21 cellular contexts compared by ENCODE assay signal in genomic region chr10:58356756-58357155, GRCh38. TPM values are rescaled to one million over a fixed set of nuclear protein-coding genes. Genes with fewer than 3 reads are reported as not detected.
DNase-seq lines count a peak whose midpoint lies in the region; ATAC-seq and TF ChIP-seq lines count a peak whose summit lies in the region.
"Had no signal": no experiment of that assay in that cellular context is flagged by ENCODE, and none has a peak within 500 bp of the region (broad histone marks: within the 10 kb centered on the region; RNA-seq: fewer than 3 reads in every experiment).

No MANE protein-coding gene starts in this region.

- H3K27me3 ChIP-seq in left ventricle myocardium inferior (ENCODE audit: low read depth) (no peaks in the 10 kb centered on the region), psoas muscle (ENCODE audit: insufficient read depth in 3 of 3, low read length in 2 of 3) (no peaks in the 10 kb centered on the region)
- H3K27me3 ChIP-seq: BE2C had no signal

- H3K4me1 Mint-ChIP-seq in type B pancreatic cell (ENCODE audit: unreplicated experiment), result peaks cover 28% of the 10 kb centered on the region

- ATAC-seq in Right ventricle myocardium inferior (no peak), psoas muscle (no peak), GM21529 (IDR thresholded peaks at IDR 0.05; ENCODE audit: unreplicated experiment) (no peak)
- ATAC-seq: GM12878 had no signal

- DNase-seq in left ventricle myocardium inferior (no peak), Right ventricle myocardium inferior (ENCODE audit: missing footprints) (no peak), fibroblast of pulmonary artery (ENCODE audit: low read depth) (peak; percentile 29), psoas muscle (no peak), type B pancreatic cell (ENCODE audit: extremely low spot score, unreplicated experiment) (no peak), nucleus accumbens (lab: John Stamatoyannopoulos, UW) (no peak), NCI-H2227 treated with DMSO at 0.1 percent for 48 hours (lab: John Stamatoyannopoulos, UW) (no peak)
- DNase-seq: ACHN; BE2C; C1 segment of cervical spinal cord; CD4-positive, CD25-positive, alpha-beta regulatory T cell; CD8-positive, alpha-beta memory T cell; COR-L47; DMS 273 treated with DMSO at 0.1 percent for 48 hours; DMS53; DND-41; EL; GM23248; HCEC 1CT had no signal

- 49 to 50% (median 50%) methylated on average over 2 of the region's 2 CpGs for WGBS in psoas muscle, 3 donors

- H3K36me3 ChIP-seq in left ventricle myocardium inferior (peaks cover 7% of the 10 kb centered on the region), psoas muscle (ENCODE audit: insufficient read depth in 1 of 2, low read depth in 1 of 2) (peaks cover 0 to 6% of the 10 kb centered on the region in 2 donors)
- H3K36me3 ChIP-seq: BE2C had no signal

- H3K27ac ChIP-seq in left ventricle myocardium inferior (replicated peaks) (peak overlapping the region; percentile 55), psoas muscle (peak overlapping the region; percentile 74)
- H3K27ac ChIP-seq: GM23248 had no signal

- H3K4me3 Mint-ChIP-seq in type B pancreatic cell, result no peak overlapping the region
- H3K4me3 Mint-ChIP-seq: CD4-positive, CD25-positive, alpha-beta regulatory T cell; CD8-positive, alpha-beta memory T cell had no signal

- H3K36me3 Mint-ChIP-seq in type B pancreatic cell, result peaks cover 6% of the 10 kb centered on the region
- H3K36me3 Mint-ChIP-seq: CD4-positive, CD25-positive, alpha-beta regulatory T cell had no signal

- no peaks in the 10 kb centered on the region for H3K9me3 Mint-ChIP-seq in type B pancreatic cell
- H3K9me3 Mint-ChIP-seq: CD4-positive, CD25-positive, alpha-beta regulatory T cell; CD8-positive, alpha-beta memory T cell had no signal

- intact Hi-C loops in left ventricle myocardium inferior (cut with micrococcal nuclease), result no loop called here
- intact Hi-C loops in Right ventricle myocardium inferior (cut with DNase I), result no loop called here
- intact Hi-C loops in psoas muscle (cut with DNase I), result no loop called here

- no peak for TF ChIP-seq CTCF in left ventricle myocardium inferior (IDR thresholded peaks at IDR 0.05; ENCODE audit: borderline replicate concordance)
- no peak for TF ChIP-seq CTCF in fibroblast of pulmonary artery (IDR thresholded peaks at IDR 0.05; ENCODE audit: low read length, missing control alignments)
- no peak for TF ChIP-seq CTCF in psoas muscle (IDR thresholded peaks at IDR 0.05)
- no peak for TF ChIP-seq CTCF in type B pancreatic cell (conservative IDR thresholded peaks at IDR 0.05)

- peak overlapping the region; percentile 12 for H3K4me3 ChIP-seq in left ventricle myocardium inferior
- no peak overlapping the region for H3K4me3 ChIP-seq in fibroblast of pulmonary artery (replicated peaks; ENCODE audit: low read depth, low read length)
- H3K4me3 ChIP-seq in psoas muscle, result no peak overlapping the region
- H3K4me3 ChIP-seq: GM12878, GM23248 had no signal

- peak overlapping the region; percentile 5 for H3K27ac Mint-ChIP-seq in type B pancreatic cell
- H3K27ac Mint-ChIP-seq: CD4-positive, CD25-positive, alpha-beta regulatory T cell had no signal

- no peaks in the 10 kb centered on the region for H3K27me3 Mint-ChIP-seq in type B pancreatic cell
- H3K27me3 Mint-ChIP-seq: CD4-positive, CD25-positive, alpha-beta regulatory T cell; CD8-positive, alpha-beta memory T cell had no signal

- H3K9me3 ChIP-seq in left ventricle myocardium inferior (replicated peaks), result no peaks in the 10 kb centered on the region
- H3K9me3 ChIP-seq in psoas muscle, result no peaks in the 10 kb centered on the region
- H3K9me3 ChIP-seq: BE2C had no signal

- H3K4me1 ChIP-seq in left ventricle myocardium inferior (peaks cover 89% of the 10 kb centered on the region), psoas muscle (peaks cover 81% of the 10 kb centered on the region)

RNA-seq across cellular contexts. Expression of gene UBE2D1, which starts 21.9 kb away (rescaled TPM):
- total RNA-seq in left ventricle myocardium inferior (56.0 TPM), Right ventricle myocardium inferior (55.3 TPM), psoas muscle (100 to 1,000 TPM in 1 of 4 donors, 10 to 100 TPM in 3; 36.6 to 115 (median 46.6) TPM), type B pancreatic cell (ENCODE audit: low replicate concordance) (34.2 and 40.5 TPM in 2 replicates)
- polyA plus RNA-seq in psoas muscle, result 100 to 1,000 TPM in 2 of 3 donors, 10 to 100 TPM in 1; 23.8 to 120 (median 104) TPM

RNA-seq across cellular contexts. Expression of gene TFAM, which starts 28.5 kb away (rescaled TPM):
- total RNA-seq in left ventricle myocardium inferior (29.8 TPM), Right ventricle myocardium inferior (32.0 TPM), psoas muscle (10 to 100 TPM; 22.7 to 36.0 (median 30.2) TPM), type B pancreatic cell (ENCODE audit: low replicate concordance) (64.8 and 67.7 TPM in 2 replicates)
- polyA plus RNA-seq in psoas muscle, result 10 to 100 TPM; 10.0 to 24.4 (median 18.7) TPM
